In genomic region chrX:48488034-48488433, GRCh38 we compare ENCODE assay signal across 1 cellular context.
TF ChIP-seq lines count a peak whose summit lies in the region.

No MANE protein-coding gene starts in this region.

TF ChIP-seq in IMR-90, 13 proteins besides CTCF, POLR2A, EP300 and RAD21:
- no peak for TF ChIP-seq RFX5 (IDR thresholded peaks at IDR 0.05; ENCODE audit: low read depth, low read length)
- TF ChIP-seq, protein P1, sequence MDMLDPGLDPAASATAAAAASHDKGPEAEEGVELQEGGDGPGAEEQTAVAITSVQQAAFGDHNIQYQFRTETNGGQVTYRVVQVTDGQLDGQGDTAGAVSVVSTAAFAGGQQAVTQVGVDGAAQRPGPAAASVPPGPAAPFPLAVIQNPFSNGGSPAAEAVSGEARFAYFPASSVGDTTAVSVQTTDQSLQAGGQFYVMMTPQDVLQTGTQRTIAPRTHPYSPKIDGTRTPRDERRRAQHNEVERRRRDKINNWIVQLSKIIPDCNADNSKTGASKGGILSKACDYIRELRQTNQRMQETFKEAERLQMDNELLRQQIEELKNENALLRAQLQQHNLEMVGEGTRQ (IDR thresholded peaks at IDR 0.05; ENCODE audit: low read depth, low read length), result no peak
- no peak for TF ChIP-seq ELK1 (IDR thresholded peaks at IDR 0.05; ENCODE audit: borderline replicate concordance, low read depth, low read length)
- no peak for TF ChIP-seq MXI1 (IDR thresholded peaks at IDR 0.05; ENCODE audit: borderline replicate concordance, low read depth, low read length)
